ENCODE assay signal across 9 cellular contexts in the genomic region with DNA sequence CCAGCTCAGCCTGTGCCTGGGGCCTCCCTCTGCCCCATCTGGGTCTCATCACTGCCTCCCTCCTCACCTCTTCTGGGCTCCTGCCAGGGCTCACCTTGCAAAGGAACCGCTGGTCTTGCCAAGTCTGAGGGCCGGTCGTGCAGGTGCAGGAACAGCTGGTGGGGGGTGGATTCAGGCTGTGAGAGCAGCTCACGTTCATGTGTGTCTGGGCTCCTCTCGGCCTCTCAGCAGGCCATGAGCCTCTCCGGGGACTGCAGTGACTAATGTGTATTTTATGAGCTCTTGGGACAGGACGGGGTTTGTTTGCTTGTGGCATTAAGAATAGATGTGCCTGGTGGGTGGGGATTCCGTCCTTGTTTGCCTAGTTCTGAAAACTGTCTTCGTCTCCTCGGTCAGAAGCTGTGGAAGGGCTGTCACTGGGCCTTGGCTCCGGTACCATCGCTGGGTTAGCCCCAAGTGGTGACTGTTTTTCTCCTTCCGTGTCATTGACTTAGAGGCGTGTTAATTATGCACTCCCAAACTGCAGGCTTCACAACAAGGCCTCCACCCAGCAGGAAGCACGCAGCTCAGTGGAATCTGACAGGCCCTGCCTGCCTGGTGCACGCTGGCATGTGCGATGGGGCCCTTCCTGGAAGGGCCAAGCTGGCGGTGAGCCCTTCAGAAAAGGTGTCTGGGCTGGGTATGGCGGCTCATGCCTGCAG.
DNase-seq lines count a peak whose midpoint lies in the region; TF ChIP-seq lines count a peak whose summit lies in the region.
"Had no signal": no experiment of that assay in that cellular context is flagged by ENCODE, and none has a peak within 500 bp of the region (broad histone marks: within the 10 kb centered on the region; RNA-seq: fewer than 3 reads in every experiment).

No MANE protein-coding gene starts in this region.

- peaks cover 31% of the 10 kb centered on the region for H3K4me1 ChIP-seq in colonic mucosa
- H3K4me1 ChIP-seq in skeletal muscle tissue (ENCODE audit: control insufficient read depth in 3 of 3, insufficient read depth in 3 of 3, low read length in 3 of 3) = peaks cover 27 to 48% (median 41%) of the 10 kb centered on the region in 3 donors
- peaks cover 4% of the 10 kb centered on the region for H3K4me1 ChIP-seq in CD4-positive, alpha-beta memory T cell (ENCODE audit: insufficient read depth, low read length)

- TF ChIP-seq CTCF in colonic mucosa (IDR thresholded peaks at IDR 0.05) = no peak

- H3K27me3 ChIP-seq in colonic mucosa = no peaks in the 10 kb centered on the region
- H3K27me3 ChIP-seq in skeletal muscle tissue (ENCODE audit: control insufficient read depth in 3 of 3, insufficient read depth in 3 of 3, low read length in 3 of 3) = no peaks in the 10 kb centered on the region
- H3K27me3 ChIP-seq in CD4-positive, alpha-beta memory T cell (ENCODE audit: insufficient read depth, low read length) = no peaks in the 10 kb centered on the region

- POLR2A ChIA-PET in CD4-positive, alpha-beta memory T cell (lab: Charles Lee; ENCODE audit: partially characterized antibody) = interaction anchor here (1.2 kb wide), 1 partner anchor 10 kb away, joined by 4 read pairs; no protein-coding TSS in a partner anchor

- CTCF ChIA-PET in CD4-positive, alpha-beta memory T cell (lab: Charles Lee; ENCODE audit: partially characterized antibody) = interaction anchor here (0.7 to 1.1 kb wide), 3 partner anchors 15 to 434 kb away, joined by 3 to 4 read pairs (median 3); no protein-coding TSS in a partner anchor

- H3K9ac ChIP-seq in colonic mucosa (ENCODE audit: low read depth in 2 of 2, low read length in 2 of 2) (peak overlapping the region; percentile 38 to 39), skeletal muscle tissue (ENCODE audit: low read depth in 1 of 3, low read length in 3 of 3) (peak overlapping the region; percentile 34 to 68 (median 59))

- intact Hi-C loops in colonic mucosa (cut with DNase I) = loop anchor here (10.0 kb wide), 1 partner anchor 518 kb away; a partner anchor contains a TSS
- intact Hi-C loops in activated T-helper 2 cell treated with anti-CD3 and anti-CD28 coated beads, Interferon-gamma antibody, Interleukin-2, Interleukin-4, amounts not matched to agents 10 μg/mL and 5 μg/mL and 100 μg/mL, durations not matched to agents 14 hours and 24 hours and 36 hours (cut with micrococcal nuclease) = no loop called here
- intact Hi-C loops in CD4-positive, alpha-beta memory T cell (cut with micrococcal nuclease) = loop anchor here (5.0 kb wide), 2 partner anchors 436 to 531 kb away; no protein-coding TSS in a partner anchor

- H3K36me3 ChIP-seq in colonic mucosa = no peaks in the 10 kb centered on the region
- H3K36me3 ChIP-seq in skeletal muscle tissue (ENCODE audit: control insufficient read depth in 3 of 3, insufficient read depth in 3 of 3, low read length in 3 of 3) = peaks cover 10 to 14% (median 13%) of the 10 kb centered on the region in 3 donors
- H3K36me3 ChIP-seq in CD4-positive, alpha-beta memory T cell (ENCODE audit: insufficient read depth, low read length) = peaks cover 3% of the 10 kb centered on the region

- peaks cover 12% of the 10 kb centered on the region for H3K36me3 Mint-ChIP-seq in activated T-helper 2 cell treated with anti-CD3 and anti-CD28 coated beads, Interferon-gamma antibody, Interleukin-2, Interleukin-4, amounts not matched to agents 10 μg/mL and 5 μg/mL and 100 μg/mL, durations not matched to agents 14 hours and 24 hours and 36 hours (ENCODE audit: low read depth)
- peaks cover 11 to 21% of the 10 kb centered on the region in 2 donors for H3K36me3 Mint-ChIP-seq in CD4-positive, alpha-beta memory T cell

- H3K4me1 Mint-ChIP-seq in activated T-helper 2 cell treated with anti-CD3 and anti-CD28 coated beads, Interferon-gamma antibody, Interleukin-2, Interleukin-4, amounts not matched to agents 10 μg/mL and 5 μg/mL and 100 μg/mL, durations not matched to agents 14 hours and 24 hours and 36 hours (ENCODE audit: low read depth) = no peaks in the 10 kb centered on the region
- peaks cover 0 to 5% (median 3%) of the 10 kb centered on the region in 4 donors for H3K4me1 Mint-ChIP-seq in CD4-positive, alpha-beta memory T cell

- H3K27ac Mint-ChIP-seq in activated T-helper 2 cell treated with anti-CD3 and anti-CD28 coated beads, Interferon-gamma antibody, Interleukin-2, Interleukin-4, amounts not matched to agents 10 μg/mL and 5 μg/mL and 100 μg/mL, durations not matched to agents 14 hours and 24 hours and 36 hours = no peak overlapping the region
- no peak overlapping the region for H3K27ac Mint-ChIP-seq in CD4-positive, alpha-beta memory T cell

- H3K9me3 ChIP-seq in colonic mucosa (no peaks in the 10 kb centered on the region), skeletal muscle tissue (ENCODE audit: control insufficient read depth in 3 of 3, low read length in 3 of 3) (no peaks in the 10 kb centered on the region)
- no peaks in the 10 kb centered on the region for H3K9me3 ChIP-seq in CD4-positive, alpha-beta memory T cell (ENCODE audit: control insufficient read depth in 1 of 2, low read length in 2 of 2)

- no peaks in the 10 kb centered on the region for H3K27me3 Mint-ChIP-seq in activated T-helper 2 cell treated with anti-CD3 and anti-CD28 coated beads, Interferon-gamma antibody, Interleukin-2, Interleukin-4, amounts not matched to agents 10 μg/mL and 5 μg/mL and 100 μg/mL, durations not matched to agents 14 hours and 24 hours and 36 hours (ENCODE audit: low read depth)
- H3K27me3 Mint-ChIP-seq in CD4-positive, alpha-beta memory T cell = no peaks in the 10 kb centered on the region

- H3K4me3 ChIP-seq in colonic mucosa (no peak overlapping the region), skeletal muscle tissue (ENCODE audit: low read length in 3 of 3) (peak overlapping the region in 1 of 3 donors; percentile 1)
- H3K4me3 ChIP-seq in CD4-positive, alpha-beta memory T cell (ENCODE audit: low read length in 2 of 2) = no peak overlapping the region

- H3K4me3 Mint-ChIP-seq in activated T-helper 2 cell treated with anti-CD3 and anti-CD28 coated beads, Interferon-gamma antibody, Interleukin-2, Interleukin-4, amounts not matched to agents 10 μg/mL and 5 μg/mL and 100 μg/mL, durations not matched to agents 14 hours and 24 hours and 36 hours (ENCODE audit: low read depth) = no peak overlapping the region
- no peak overlapping the region for H3K4me3 Mint-ChIP-seq in CD4-positive, alpha-beta memory T cell

- H3K27ac ChIP-seq in colonic mucosa = peak overlapping the region; percentile 75
- H3K27ac ChIP-seq in skeletal muscle tissue (ENCODE audit: low read depth, low read length) = peak overlapping the region; percentile 50
- H3K27ac ChIP-seq in CD4-positive, alpha-beta memory T cell (ENCODE audit: low read depth, low read length) = no peak overlapping the region

- DNase-seq in GM04504 (ENCODE audit: low read depth) = peak; percentile 74
- DNase-seq in NCI-H2196 (lab: John Stamatoyannopoulos, UW; ENCODE audit: unreplicated experiment) = peak; percentile 93
- DNase-seq in colonic mucosa = peak; percentile 80
- no peak for DNase-seq in activated gamma-delta T cell (lab: John Stamatoyannopoulos, UW)
- DNase-seq in activated T-helper 2 cell treated with anti-CD3 and anti-CD28 coated beads, Interferon-gamma antibody, Interleukin-2, Interleukin-4, amounts not matched to agents 10 μg/mL and 5 μg/mL and 100 μg/mL, durations not matched to agents 14 hours and 24 hours and 36 hours (ENCODE audit: low spot score) = no peak
- no peak for DNase-seq in NCI-H1694 (lab: John Stamatoyannopoulos, UW)
- DNase-seq in CD4-positive, alpha-beta memory T cell = no peak
- DNase-seq: activated effector memory CD4-positive, alpha-beta T cell treated with anti-CD3 and anti-CD28 coated beads, Interleukin-2, amount 50 U/mL, for 16 hours had no signal

- H3K9me3 Mint-ChIP-seq in activated T-helper 2 cell treated with anti-CD3 and anti-CD28 coated beads, Interferon-gamma antibody, Interleukin-2, Interleukin-4, amounts not matched to agents 10 μg/mL and 5 μg/mL and 100 μg/mL, durations not matched to agents 14 hours and 24 hours and 36 hours = no peaks in the 10 kb centered on the region
- H3K9me3 Mint-ChIP-seq in CD4-positive, alpha-beta memory T cell = no peaks in the 10 kb centered on the region

Comparison
In these comparisons a context has a peak if more than half of its experiments do, and no peak if none do; other contexts are left out.
1. DNase-seq: peak in GM04504 (single experiment), NCI-H2196 (single experiment) and colonic mucosa (single experiment); none in activated gamma-delta T cell (single experiment), activated T-helper 2 cell treated with anti-CD3 and anti-CD28 coated beads, Interferon-gamma antibody, Interleukin-2, Interleukin-4, amounts not matched to agents 10 μg/mL and 5 μg/mL and 100 μg/mL, durations not matched to agents 14 hours and 24 hours and 36 hours (single experiment), NCI-H1694 (single experiment) and CD4-positive, alpha-beta memory T cell (0 of 5).